22 cellular contexts compared by ENCODE assay signal in genomic region chr4:78020677-78021076, GRCh38. TPM values are rescaled to one million over a fixed set of nuclear protein-coding genes. Genes with fewer than 3 reads are reported as not detected.
DNase-seq lines count a peak whose midpoint lies in the region; ATAC-seq, FAIRE-seq and TF ChIP-seq lines count a peak whose summit lies in the region.
"Had no signal": no experiment of that assay in that cellular context is flagged by ENCODE, and none has a peak within 500 bp of the region (broad histone marks: within the 10 kb centered on the region; RNA-seq: fewer than 3 reads in every experiment).

No MANE protein-coding gene starts in this region.

- no peaks in the 10 kb centered on the region for H3K36me3 ChIP-seq in bronchial epithelial cell (ENCODE audit: control insufficient read depth, insufficient read depth, low read length)

- H3K27me3 ChIP-seq in bronchial epithelial cell (ENCODE audit: control insufficient read depth, insufficient read depth, low read length): no peaks in the 10 kb centered on the region

- no peak overlapping the region for H3K4me3 ChIP-seq in bronchial epithelial cell (ENCODE audit: low read depth, low read length)
- H3K4me3 ChIP-seq: K562 had no signal

- no peak for TF ChIP-seq CTCF in bronchial epithelial cell (IDR thresholded peaks at IDR 0.05; ENCODE audit: insufficient read depth, low read length, severe bottlenecking)

- FAIRE-seq in bronchial epithelial cell (lab: Jason Lieb, UNC) (no peak), urothelium cell line (lab: Jason Lieb, UNC) (peak; percentile 35)
- FAIRE-seq: GM12892, HTR-8/SVneo, K562 had no signal

- peak; percentile 44 for DNase-seq in NCI-H345 (lab: John Stamatoyannopoulos, UW)
- DNase-seq in NCI-H345 treated with DMSO at 0.1 percent for 48 hours (lab: John Stamatoyannopoulos, UW; ENCODE audit: unreplicated experiment): no peak
- DNase-seq in NCI-H2029 treated with DMSO at 0.1 percent for 48 hours (lab: John Stamatoyannopoulos, UW): peak; percentile 52
- peak; percentile 48 for DNase-seq in bronchial epithelial cell (ENCODE audit: low read depth)
- DNase-seq in urothelium cell line (ENCODE audit: low spot score): no peak
- no peak for DNase-seq in stimulated activated CD4-positive, alpha-beta T cell treated with anti-CD3 and anti-CD28 coated beads, Interleukin-2, amount 100 ng/mL, for 48 hours
- DNase-seq: 8988T; CD4-positive, alpha-beta memory T cell; GDM1; GOT3; NCI-H1417 treated with DMSO at 0.1 percent for 48 hours; NCI-H2107; NCI-H446 treated with DMSO at 0.1 percent for 48 hours; OCI-M1; RPMI8226; SIG-M5 had no signal

- ATAC-seq in GM18511 (IDR thresholded peaks at IDR 0.05; ENCODE audit: unreplicated experiment) (no peak), HG03571 (IDR thresholded peaks at IDR 0.05; ENCODE audit: unreplicated experiment) (no peak)
- ATAC-seq: K562 had no signal

RNA-seq across cellular contexts. Expression of gene FRAS1, which starts 36.4 kb away (rescaled TPM):
- 12.2 and 13.7 TPM in 2 replicates for total RNA-seq in bronchial epithelial cell
- total RNA-seq: CD4-positive, alpha-beta memory T cell; T-helper 1 cell treated with Interleukin-12 subunit alpha and Interleukin-12 subunit beta and Interleukin-4 antibody, amounts not matched to agents 30 ng/mL and 1 ng/mL, for 36 hours had no signal

Comparison
In these comparisons a context has a peak if more than half of its experiments do, and no peak if none do; other contexts are left out.
1. DNase-seq: peak in NCI-H345 (single experiment), NCI-H2029 treated with DMSO at 0.1 percent for 48 hours (single experiment) and bronchial epithelial cell (single experiment); none in NCI-H345 treated with DMSO at 0.1 percent for 48 hours (single experiment), urothelium cell line (single experiment) and stimulated activated CD4-positive, alpha-beta T cell treated with anti-CD3 and anti-CD28 coated beads, Interleukin-2, amount 100 ng/mL, for 48 hours (0 of 2).